In genomic region chr20:35699127-35699913, GRCh38 we compare ENCODE assay signal across 8 cellular contexts. TPM values are rescaled to one million over a fixed set of nuclear protein-coding genes. Genes with fewer than 3 reads are reported as not detected.
DNase-seq lines count a peak whose midpoint lies in the region; ATAC-seq lines count a peak whose summit lies in the region.

NFS1 (minus strand) TSS chr20:35699352; CDS start chr20:35699288, 64 bp downstream.
ROMO1 (plus strand) TSS chr20:35699405; CDS start chr20:35699633, 228 bp downstream.

- no peaks in the 10 kb centered on the region for H3K9me3 Mint-ChIP-seq in activated CD4-positive, alpha-beta T cell treated with anti-CD3 and anti-CD28 coated beads, Interleukin-2, amount 10 ng/mL, durations not matched to agents 7 days and 5 days

- POLR2A ChIA-PET in activated CD4-positive, alpha-beta T cell treated with anti-CD3 and anti-CD28 coated beads, Interleukin-2, amount 10 ng/mL, durations not matched to agents 7 days and 5 days (lab: Charles Lee) = no interaction called here

- H3K4me3 Mint-ChIP-seq in activated CD4-positive, alpha-beta T cell treated with anti-CD3 and anti-CD28 coated beads, Interleukin-2, amount 10 ng/mL, durations not matched to agents 7 days and 5 days = peak within 1 kb of the TSS; percentile 83

- H3K36me3 Mint-ChIP-seq in activated CD4-positive, alpha-beta T cell treated with anti-CD3 and anti-CD28 coated beads, Interleukin-2, amount 10 ng/mL, durations not matched to agents 7 days and 5 days (ENCODE audit: low read depth) = peaks cover 44% of the 10 kb centered on the region

- peak within 1 kb of the TSS; percentile 95 for H3K27ac Mint-ChIP-seq in activated CD4-positive, alpha-beta T cell treated with anti-CD3 and anti-CD28 coated beads, Interleukin-2, amount 10 ng/mL, durations not matched to agents 7 days and 5 days

- ATAC-seq in GM19035 (IDR thresholded peaks at IDR 0.05; ENCODE audit: unreplicated experiment) (peak; percentile 82), HG03378 (IDR thresholded peaks at IDR 0.05; ENCODE audit: unreplicated experiment) (peak; percentile 52)

- DNase-seq in AG20443 (ENCODE audit: low spot score) (peak; percentile 95), NCI-H524 treated with DMSO at 0.1 percent for 48 hours (lab: John Stamatoyannopoulos, UW) (peak; percentile 70), cortex of kidney (lab: John Stamatoyannopoulos, UW) (peak; percentile 23), left kidney (ENCODE audit: low read depth, low spot score) (peak; percentile 97)
- DNase-seq in activated CD4-positive, alpha-beta T cell treated with anti-CD3 and anti-CD28 coated beads, Interleukin-2, amount 10 ng/mL, durations not matched to agents 7 days and 5 days = peak; percentile 88
- peak; percentile 88 to 89 for DNase-seq in stimulated activated CD4-positive, alpha-beta T cell treated with anti-CD3 and anti-CD28 coated beads, Interleukin-2, amount 100 ng/mL, for 24 hours

- no peaks in the 10 kb centered on the region for H3K27me3 Mint-ChIP-seq in activated CD4-positive, alpha-beta T cell treated with anti-CD3 and anti-CD28 coated beads, Interleukin-2, amount 10 ng/mL, durations not matched to agents 7 days and 5 days

- H3K4me1 Mint-ChIP-seq in activated CD4-positive, alpha-beta T cell treated with anti-CD3 and anti-CD28 coated beads, Interleukin-2, amount 10 ng/mL, durations not matched to agents 7 days and 5 days = peaks cover 47% of the 10 kb centered on the region

- CTCF ChIA-PET in activated CD4-positive, alpha-beta T cell treated with anti-CD3 and anti-CD28 coated beads, Interleukin-2, amount 10 ng/mL, durations not matched to agents 7 days and 5 days (lab: Charles Lee) = interaction anchor here (1.1 to 2.2 kb wide), 4 partner anchors 9 to 255 kb away, joined by 3 to 7 read pairs (median 6); partner anchors contain the start of gene SCAND1

RNA-seq across cellular contexts. Expression of gene NFS1, which starts in this region (rescaled TPM):
- total RNA-seq in activated CD4-positive, alpha-beta T cell treated with anti-CD3 and anti-CD28 coated beads, Interleukin-2, amount 10 ng/mL, durations not matched to agents 7 days and 5 days = 10 to 100 TPM; 33.2 to 36.6 TPM

RNA-seq across cellular contexts. Expression of gene ROMO1, which starts in this region (rescaled TPM):
- total RNA-seq in activated CD4-positive, alpha-beta T cell treated with anti-CD3 and anti-CD28 coated beads, Interleukin-2, amount 10 ng/mL, durations not matched to agents 7 days and 5 days = 100 to 1,000 TPM in 1 of 2 experiments, 10 to 100 TPM in 1; 55.0 to 103 TPM

Comparison
In these comparisons a context has a peak if more than half of its experiments do, and no peak if none do; other contexts are left out.
1. Peak in every context shown above with its lines: DNase-seq and ATAC-seq.
2. DNase-seq: peak in every context shown above with its lines; median percentile 97 in left kidney; 95 in AG20443; 88 in stimulated activated CD4-positive, alpha-beta T cell treated with anti-CD3 and anti-CD28 coated beads, Interleukin-2, amount 100 ng/mL, for 24 hours; 88 in activated CD4-positive, alpha-beta T cell treated with anti-CD3 and anti-CD28 coated beads, Interleukin-2, amount 10 ng/mL, durations not matched to agents 7 days and 5 days; 70 in NCI-H524 treated with DMSO at 0.1 percent for 48 hours; 23 in cortex of kidney.